9 cellular contexts compared by ENCODE assay signal in the genomic region with DNA sequence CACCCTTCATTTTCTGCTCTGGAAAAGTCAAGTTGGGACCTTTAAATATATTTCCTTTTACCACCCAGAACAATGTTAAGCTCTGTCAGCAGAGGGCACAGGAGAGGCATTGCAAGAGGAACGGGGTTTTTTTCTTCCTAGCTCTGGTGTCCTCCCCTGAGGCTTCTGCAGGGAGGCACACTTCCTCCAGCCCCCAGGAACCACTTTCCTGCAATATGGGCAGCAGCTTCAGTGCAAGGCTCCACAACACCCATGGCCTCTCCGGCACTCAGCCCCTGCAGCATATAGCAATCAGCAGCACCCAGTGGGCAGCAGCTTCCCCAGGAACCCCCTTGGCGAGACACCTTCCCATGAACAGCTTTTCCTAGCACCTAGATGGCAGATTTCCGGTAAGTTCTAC.
DNase-seq lines count a peak whose midpoint lies in the region; ATAC-seq, FAIRE-seq and TF ChIP-seq lines count a peak whose summit lies in the region.
"Had no signal": no experiment of that assay in that cellular context is flagged by ENCODE, and none has a peak within 500 bp of the region (broad histone marks: within the 10 kb centered on the region; RNA-seq: fewer than 3 reads in every experiment).

No MANE protein-coding gene starts in this region.

- CTCF ChIA-PET in Caco-2 (lab: Charles Lee) (interaction anchor here (0.6 to 1.3 kb wide), 9 partner anchors 9 to 318 kb away, joined by 3 to 25 read pairs (median 3); no protein-coding TSS in a partner anchor), endothelial cell of umbilical vein (lab: Charles Lee) (interaction anchor here (0.7 to 2.4 kb wide), 19 partner anchors 11 to 541 kb away, joined by 3 to 43 read pairs (median 3); no protein-coding TSS in a partner anchor)

- H3K27me3 ChIP-seq in Caco-2 (replicated peaks; ENCODE audit: control insufficient read depth, insufficient read depth, low read length), result no peaks in the 10 kb centered on the region; the same call in 1 of the 2 replicates
- peaks cover 0 to 5% of the 10 kb centered on the region in 2 experiments for H3K27me3 ChIP-seq in endothelial cell of umbilical vein (ENCODE audit: control insufficient read depth in 2 of 2, insufficient read depth in 2 of 2, low read length in 2 of 2)

- intact Hi-C loops in Caco-2 (cut with micrococcal nuclease; ENCODE audit: unreplicated experiment) (loop anchor here (1.0 to 2.0 kb wide), 5 partner anchors 89 to 422 kb away; no protein-coding TSS in a partner anchor), endothelial cell of umbilical vein (cut with micrococcal nuclease) (loop anchor here (1.0 to 5.0 kb wide), 6 partner anchors 89 to 614 kb away; a partner anchor contains a TSS)

- TF ChIP-seq CTCF in Caco-2 (IDR thresholded peaks at IDR 0.05; ENCODE audit: insufficient read depth in 1 of 2, low read depth in 1 of 2, low read length in 1 of 2, severe bottlenecking in 1 of 2, unreplicated experiment in 1 of 2) (peak; percentile 63 to 76), endothelial cell of umbilical vein (IDR thresholded peaks at IDR 0.05; ENCODE audit: extremely low read depth in 1 of 2, insufficient read depth in 1 of 2, low read depth in 1 of 2, low read length in 2 of 2) (peak; percentile 21 to 37)

- no peaks in the 10 kb centered on the region for H3K79me2 ChIP-seq in endothelial cell of umbilical vein (ENCODE audit: control insufficient read depth, insufficient read depth, low read length)

- no peaks in the 10 kb centered on the region for H3K9me3 Mint-ChIP-seq in Caco-2 (ENCODE audit: unreplicated experiment)
- H3K9me3 Mint-ChIP-seq: T-helper 1 cell treated with Interleukin-12 subunit alpha and Interleukin-12 subunit beta and Interleukin-4 antibody, amounts not matched to agents 30 μg/mL and 1 μg/mL, for 36 hours had no signal

- H3K27me3 Mint-ChIP-seq in Caco-2 (ENCODE audit: insufficient read depth, unreplicated experiment), result peaks cover 15% of the 10 kb centered on the region

- dilution Hi-C loops in endothelial cell of umbilical vein (cut with MboI; ENCODE audit: extremely low pct_ligation_motif_present, low sequenced_read_pairs), result no loop called here

- H3K36me3 Mint-ChIP-seq in Caco-2 (ENCODE audit: insufficient read depth, unreplicated experiment), result no peaks in the 10 kb centered on the region

- ATAC-seq in GM19043 (IDR thresholded peaks at IDR 0.05; ENCODE audit: low read depth, unreplicated experiment) (peak; percentile 68), HG02571 (IDR thresholded peaks at IDR 0.05; ENCODE audit: unreplicated experiment) (no peak)

- no peak overlapping the region for H3K4me2 ChIP-seq in endothelial cell of umbilical vein (ENCODE audit: insufficient read depth, low read length)

- no peaks in the 10 kb centered on the region for H4K20me1 ChIP-seq in endothelial cell of umbilical vein (replicated peaks; ENCODE audit: control insufficient read depth, extremely low read depth, insufficient read depth, low read length)

- H3K4me3 ChIP-seq in Caco-2 (ENCODE audit: low read depth, low read length), result no peak overlapping the region
- H3K4me3 ChIP-seq in endothelial cell of umbilical vein (replicated peaks in 1 of 3; ENCODE audit: insufficient read depth in 1 of 3, low read depth in 1 of 3, low read length in 3 of 3), result no peak overlapping the region

- no peaks in the 10 kb centered on the region for H3K9me3 ChIP-seq in Caco-2
- H3K9me3 ChIP-seq in endothelial cell of umbilical vein (replicated peaks; ENCODE audit: control insufficient read depth, insufficient read depth, low read length), result no peaks in the 10 kb centered on the region

- no peak for TF ChIP-seq POLR2A in endothelial cell of umbilical vein (IDR thresholded peaks at IDR 0.05; ENCODE audit: low read depth, low read length)

- H3K9me1 ChIP-seq in endothelial cell of umbilical vein (replicated peaks; ENCODE audit: control insufficient read depth, extremely low read depth, insufficient read depth, low read length), result no peaks in the 10 kb centered on the region

- no TSS peak for BruUV-seq in Caco-2 (replicated peaks; lab: Mats Ljungman, UMichigan)
- no TSS peak for BruUV-seq in endothelial cell of umbilical vein (replicated peaks; lab: Mats Ljungman, UMichigan)

- no peaks in the 10 kb centered on the region for H3K36me3 ChIP-seq in Caco-2 (ENCODE audit: control insufficient read depth, insufficient read depth, low read length)
- H3K36me3 ChIP-seq in endothelial cell of umbilical vein (ENCODE audit: control insufficient read depth in 2 of 2, extremely low read depth in 1 of 2, insufficient read depth in 2 of 2, low read length in 2 of 2), result no peaks in the 10 kb centered on the region

- no peak overlapping the region for H3K9ac ChIP-seq in endothelial cell of umbilical vein (replicated peaks; ENCODE audit: extremely low read depth, insufficient read depth, low read length)

- no peak overlapping the region for H3K27ac Mint-ChIP-seq in Caco-2 (ENCODE audit: unreplicated experiment)
- H3K27ac Mint-ChIP-seq: T-helper 1 cell treated with Interleukin-12 subunit alpha and Interleukin-12 subunit beta and Interleukin-4 antibody, amounts not matched to agents 30 μg/mL and 1 μg/mL, for 36 hours had no signal

- no peaks in the 10 kb centered on the region for H3K4me1 Mint-ChIP-seq in Caco-2 (ENCODE audit: low read depth, unreplicated experiment)

- no peak for FAIRE-seq in endothelial cell of umbilical vein (lab: Jason Lieb, UNC)

- no peak overlapping the region for H3K27ac ChIP-seq in endothelial cell of umbilical vein (ENCODE audit: insufficient read depth, low read depth, low read length)

- no peak overlapping the region for H3K4me3 Mint-ChIP-seq in Caco-2 (ENCODE audit: unreplicated experiment)
- H3K4me3 Mint-ChIP-seq: T-helper 1 cell treated with Interleukin-12 subunit alpha and Interleukin-12 subunit beta and Interleukin-4 antibody, amounts not matched to agents 30 μg/mL and 1 μg/mL, for 36 hours had no signal

- POLR2A ChIA-PET in Caco-2 (lab: Charles Lee), result interaction anchor here (0.6 kb wide), 1 partner anchor 52 kb away, joined by 10 read pairs; no protein-coding TSS in a partner anchor
- POLR2A ChIA-PET in endothelial cell of umbilical vein (lab: Charles Lee), result no interaction called here

- H3K4me1 ChIP-seq in Caco-2, result no peaks in the 10 kb centered on the region
- no peaks in the 10 kb centered on the region for H3K4me1 ChIP-seq in endothelial cell of umbilical vein (ENCODE audit: control insufficient read depth, extremely low read depth, insufficient read depth, low read length)

- H2AFZ ChIP-seq in endothelial cell of umbilical vein (ENCODE audit: low read depth, low read length), result no peak overlapping the region

- peak; percentile 39 to 63 for DNase-seq in Caco-2
- DNase-seq in NCI-H69 (lab: John Stamatoyannopoulos, UW), result peak; percentile 70
- DNase-seq in endothelial cell of umbilical vein (ENCODE audit: low read depth, low spot score), result peak; percentile 24
- peak; percentile 28 for DNase-seq in stimulated activated CD8-positive, alpha-beta memory T cell treated with anti-CD3 and anti-CD28 coated beads, Interleukin-4, amount 100 ng/mL, for 48 hours
- DNase-seq in NCI-H2107 treated with DMSO at 0.1 percent for 48 hours (lab: John Stamatoyannopoulos, UW; ENCODE audit: unreplicated experiment), result no peak
- no peak for DNase-seq in NCI-H128 (lab: John Stamatoyannopoulos, UW; ENCODE audit: unreplicated experiment)

TF ChIP-seq in endothelial cell of umbilical vein, 7 proteins besides CTCF, POLR2A, EP300 and RAD21:
- TF ChIP-seq POLR2AphosphoS5 (IDR thresholded peaks at IDR 0.05; ENCODE audit: insufficient read depth, low read depth, low read length) (no peak), GATA2 (IDR thresholded peaks at IDR 0.05; ENCODE audit: insufficient read depth, insufficient read length, low read depth, low read length) (no peak), EZH2 (IDR thresholded peaks at IDR 0.05; ENCODE audit: borderline replicate concordance, low read depth, low read length, severe bottlenecking) (no peak), MYC (IDR thresholded peaks at IDR 0.05; ENCODE audit: low read depth, low read length) (no peak), JUN (IDR thresholded peaks at IDR 0.05; ENCODE audit: borderline replicate concordance, insufficient read depth, insufficient read length, low read depth) (no peak), FOS (IDR thresholded peaks at IDR 0.05; ENCODE audit: borderline replicate concordance, insufficient read depth, low read length) (no peak)
- TF ChIP-seq, protein P1, sequence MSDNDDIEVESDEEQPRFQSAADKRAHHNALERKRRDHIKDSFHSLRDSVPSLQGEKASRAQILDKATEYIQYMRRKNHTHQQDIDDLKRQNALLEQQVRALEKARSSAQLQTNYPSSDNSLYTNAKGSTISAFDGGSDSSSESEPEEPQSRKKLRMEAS (IDR thresholded peaks at IDR 0.05; ENCODE audit: insufficient read depth, insufficient read length), result no peak
TF ChIP-seq in endothelial cell of umbilical vein: peak in this region for 0.

Comparison
In these comparisons a context has a peak if more than half of its experiments do, and no peak if none do; other contexts are left out.
1. DNase-seq: peak in Caco-2 (2 of 2), NCI-H69 (single experiment), endothelial cell of umbilical vein (single experiment) and stimulated activated CD8-positive, alpha-beta memory T cell treated with anti-CD3 and anti-CD28 coated beads, Interleukin-4, amount 100 ng/mL, for 48 hours (single experiment); none in NCI-H2107 treated with DMSO at 0.1 percent for 48 hours (single experiment) and NCI-H128 (single experiment).